ENCODE assay signal across 1 cellular context in genomic region chr13:112874751-112875300, GRCh38.
A peak's percentile ranks its signal among the peaks of the same experiment; 100 is the strongest.
TF ChIP-seq lines count a peak whose summit lies in the region.

No MANE protein-coding gene starts in this region.

TF ChIP-seq in HepG2, 621 proteins besides CTCF, POLR2A, EP300 and RAD21 (continued from another document):
- TF ChIP-seq HMGXB4 (CRISPR knock-in tag; IDR thresholded peaks at IDR 0.05; ENCODE audit: borderline replicate concordance in 1 of 2, low read depth in 1 of 2): 0 out of 4 replicates have a peak, but pooled peaks of 1 of the 2 experiments have one; percentile 2
- TF ChIP-seq POLR2G (IDR thresholded peaks at IDR 0.05; ENCODE audit: low read depth, low read length): peak; percentile 16; the same call in 1 of the 2 replicates
- no peak for TF ChIP-seq TOE1 (CRISPR knock-in tag; IDR thresholded peaks at IDR 0.05)
- no peak for TF ChIP-seq ZBTB10 (CRISPR knock-in tag; IDR thresholded peaks at IDR 0.05; ENCODE audit: borderline replicate concordance)
- TF ChIP-seq HNF1B (CRISPR knock-in tag; IDR thresholded peaks at IDR 0.05): 0 out of 2 replicates have a peak, but pooled peaks have one; percentile 3
- TF ChIP-seq RBM22 (optimal IDR thresholded peaks at IDR 0.05; ENCODE audit: low read length): peak; percentile 40
